Comparison of ENCODE assay signal across 8 cellular contexts in the genomic region with DNA sequence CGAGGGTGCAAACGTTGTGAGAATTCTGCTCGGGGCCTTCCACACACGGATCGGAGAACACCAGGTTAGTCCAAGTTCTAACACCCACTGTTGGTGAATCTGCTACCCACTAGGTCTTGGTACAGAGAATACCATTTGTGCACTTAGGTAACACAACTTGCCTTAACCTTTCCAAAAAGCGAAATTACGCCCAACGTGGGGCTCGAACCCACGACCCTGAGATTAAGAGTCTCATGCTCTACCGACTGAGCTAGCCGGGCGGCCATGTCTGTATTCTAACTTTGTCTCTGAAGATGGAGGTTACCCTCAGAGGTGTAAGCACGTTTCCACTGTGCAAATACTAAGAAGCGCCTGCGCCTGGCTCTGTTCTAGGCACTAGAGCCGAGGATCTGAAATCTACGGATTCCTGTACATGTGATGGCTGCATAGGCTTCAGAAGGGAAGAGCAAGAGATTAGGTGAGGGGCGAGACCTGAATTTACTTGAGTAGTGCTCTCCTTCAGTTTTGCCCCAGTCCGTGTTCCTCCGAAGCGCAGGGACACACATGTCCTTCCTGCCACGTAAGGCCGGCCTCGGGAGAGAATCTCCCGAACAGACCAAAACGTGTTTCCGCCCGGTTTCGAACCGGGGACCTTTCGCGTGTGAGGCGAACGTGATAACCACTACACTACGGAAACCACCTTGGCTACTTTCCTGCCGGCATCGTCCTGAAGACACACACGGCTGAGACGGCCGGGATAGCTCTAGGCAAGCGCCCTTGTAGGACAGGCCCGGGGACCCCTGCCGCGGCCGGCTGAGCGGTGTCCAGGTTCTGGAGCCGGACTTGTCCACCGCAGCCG. TPM values are rescaled to one million over a fixed set of nuclear protein-coding genes. Genes with fewer than 3 reads are reported as not detected.
A peak's percentile ranks its signal among the peaks of the same experiment; 100 is the strongest.
DNase-seq lines count a peak whose midpoint lies in the region; ATAC-seq, FAIRE-seq and TF ChIP-seq lines count a peak whose summit lies in the region.

No MANE protein-coding gene starts in this region.

- CTCF ChIA-PET in CD8-positive, alpha-beta T cell (lab: Charles Lee), result interaction anchor here (1.0 to 3.7 kb wide), 6 partner anchors 10 to 39 kb away, joined by 3 to 23 read pairs (median 6); a partner anchor contains a TSS

- H3K4me3 Mint-ChIP-seq in CD8-positive, alpha-beta T cell, result peak overlapping the region; percentile 94
- H3K4me3 Mint-ChIP-seq in activated T-cell treated with anti-CD3 and anti-CD28 coated beads, Interleukin-2, amount 50 U/mL, for 72 hours, result peak overlapping the region; percentile 86 to 98
- H3K4me3 Mint-ChIP-seq in osteocyte (ENCODE audit: unreplicated experiment), result peak overlapping the region; percentile 94

- peaks cover 68% of the 10 kb centered on the region for H3K4me1 Mint-ChIP-seq in CD8-positive, alpha-beta T cell (ENCODE audit: low read depth)
- peaks cover 83% of the 10 kb centered on the region for H3K4me1 Mint-ChIP-seq in activated T-cell treated with anti-CD3 and anti-CD28 coated beads, Interleukin-2, amount 50 U/mL, for 72 hours (ENCODE audit: low read depth)
- H3K4me1 Mint-ChIP-seq in osteocyte (ENCODE audit: unreplicated experiment), result peaks cover 39% of the 10 kb centered on the region

- peak; percentile 20 for ATAC-seq in CD8-positive, alpha-beta T cell
- peak; percentile 31 for ATAC-seq in GM21717 (IDR thresholded peaks at IDR 0.05; ENCODE audit: unreplicated experiment)
- peak; percentile 41 to 45 for ATAC-seq in activated T-cell treated with anti-CD3 and anti-CD28 coated beads, Interleukin-2, amount 50 U/mL, for 72 hours (replicated peaks in 1 of 2)

- peak overlapping the region; percentile 84 for H3K4me3 ChIP-seq in CD8-positive, alpha-beta T cell (ENCODE audit: low read depth, low read length)
- H3K4me3 ChIP-seq in thyroid gland (replicated peaks in 1 of 3), result peak overlapping the region in 2 of 3 donors; percentile 81 to 85

- DNase-seq in CD8-positive, alpha-beta T cell, result peak; percentile 91 to 99 (median 96)
- DNase-seq in LHCN-M2 (ENCODE audit: low read depth) (peak; percentile 96), frontal cortex (ENCODE audit: low spot score in 2 of 2) (peak; percentile 70 to 71), osteocyte (ENCODE audit: extremely low spot score, unreplicated experiment) (peak; percentile 97), thyroid gland (peak; percentile 95), NCI-H526 (lab: John Stamatoyannopoulos, UW) (no peak)
- DNase-seq in activated T-cell treated with anti-CD3 and anti-CD28 coated beads, Interleukin-2, amount 50 U/mL, for 72 hours, result peak; percentile 92 to 96

- WGBS in thyroid gland, 2 donors, result 6 to 16% methylated on average over 21 to 43 of the region's 50 CpGs

- peak overlapping the region; percentile 91 for H3K27ac ChIP-seq in CD8-positive, alpha-beta T cell (ENCODE audit: low read depth, low read length)
- H3K27ac ChIP-seq in thyroid gland, result peak overlapping the region; percentile 91 to 95 (median 95)

- no peak for FAIRE-seq in frontal cortex (lab: Jason Lieb, UNC)

- H3K27me3 Mint-ChIP-seq in CD8-positive, alpha-beta T cell (ENCODE audit: low read depth), result no peaks in the 10 kb centered on the region
- H3K27me3 Mint-ChIP-seq in activated T-cell treated with anti-CD3 and anti-CD28 coated beads, Interleukin-2, amount 50 U/mL, for 72 hours (ENCODE audit: low read depth), result no peaks in the 10 kb centered on the region
- no peaks in the 10 kb centered on the region for H3K27me3 Mint-ChIP-seq in osteocyte (ENCODE audit: unreplicated experiment)

- H3K27ac Mint-ChIP-seq in CD8-positive, alpha-beta T cell, result peak overlapping the region; percentile 98
- peak overlapping the region; percentile 100 for H3K27ac Mint-ChIP-seq in activated T-cell treated with anti-CD3 and anti-CD28 coated beads, Interleukin-2, amount 50 U/mL, for 72 hours
- H3K27ac Mint-ChIP-seq in osteocyte (ENCODE audit: unreplicated experiment), result peak overlapping the region; percentile 97

- POLR2A ChIA-PET in CD8-positive, alpha-beta T cell (lab: Charles Lee), result interaction anchor here (0.6 to 5.2 kb wide), 8 partner anchors 15 to 39 kb away, joined by 3 to 85 read pairs (median 23); a partner anchor contains a TSS

- H3K4me1 ChIP-seq in CD8-positive, alpha-beta T cell (ENCODE audit: insufficient read depth, low read length), result peaks cover 37% of the 10 kb centered on the region
- H3K4me1 ChIP-seq in thyroid gland, result peaks cover 23 to 36% of the 10 kb centered on the region in 2 donors

- H3K36me3 Mint-ChIP-seq in CD8-positive, alpha-beta T cell, result peaks cover 19% of the 10 kb centered on the region
- H3K36me3 Mint-ChIP-seq in activated T-cell treated with anti-CD3 and anti-CD28 coated beads, Interleukin-2, amount 50 U/mL, for 72 hours (ENCODE audit: insufficient read depth in 2 of 2), result peaks cover 7 to 13% of the 10 kb centered on the region in 2 donors
- no peaks in the 10 kb centered on the region for H3K36me3 Mint-ChIP-seq in osteocyte (ENCODE audit: unreplicated experiment)

- intact Hi-C loops in CD8-positive, alpha-beta T cell (cut with DNase I, micrococcal nuclease), result loop anchor here (1.0 to 10.0 kb wide), 6 partner anchors 15 to 417 kb away; a partner anchor contains a TSS
- intact Hi-C loops in thyroid gland (cut with DNase I), result loop anchor here (2.0 to 5.0 kb wide), 2 partner anchors 35 to 39 kb away; a partner anchor contains a TSS

- TF ChIP-seq CTCF in CD8-positive, alpha-beta T cell (IDR thresholded peaks at IDR 0.05), result no peak
- TF ChIP-seq CTCF in osteocyte (IDR thresholded peaks at IDR 0.05), result no peak
- TF ChIP-seq CTCF in thyroid gland (IDR thresholded peaks at IDR 0.05), result no peak

- no peaks in the 10 kb centered on the region for H3K9me3 ChIP-seq in CD8-positive, alpha-beta T cell (ENCODE audit: low read length)
- no peaks in the 10 kb centered on the region for H3K9me3 ChIP-seq in thyroid gland

- no peaks in the 10 kb centered on the region for H3K36me3 ChIP-seq in CD8-positive, alpha-beta T cell (ENCODE audit: insufficient read depth, low read length)
- H3K36me3 ChIP-seq in thyroid gland, result no peaks in the 10 kb centered on the region

- no peak for TF ChIP-seq POLR2A in thyroid gland (IDR thresholded peaks at IDR 0.05)

- no peaks in the 10 kb centered on the region for H3K27me3 ChIP-seq in CD8-positive, alpha-beta T cell (ENCODE audit: insufficient read depth, low read length)
- H3K27me3 ChIP-seq in thyroid gland, result no peaks in the 10 kb centered on the region

- H3K9me3 Mint-ChIP-seq in CD8-positive, alpha-beta T cell, result no peaks in the 10 kb centered on the region
- no peaks in the 10 kb centered on the region for H3K9me3 Mint-ChIP-seq in activated T-cell treated with anti-CD3 and anti-CD28 coated beads, Interleukin-2, amount 50 U/mL, for 72 hours
- H3K9me3 Mint-ChIP-seq in osteocyte (ENCODE audit: unreplicated experiment), result no peaks in the 10 kb centered on the region

RNA-seq across cellular contexts. Expression of a gene that starts 1.1 kb away (rescaled TPM):
- total RNA-seq in CD8-positive, alpha-beta T cell, result 10 to 100 TPM; 20.9 to 22.2 TPM
- total RNA-seq in LHCN-M2 (2014; rRNA removed) (14.4 and 18.8 TPM in 2 replicates), frontal cortex (12.2 TPM), osteocyte (25.2 and 27.1 TPM in 2 replicates), thyroid gland (10 to 100 TPM; 18.8 to 31.1 (median 22.8) TPM)
- polyA plus RNA-seq in LHCN-M2 (2012), result 22.9 TPM
- 10 to 100 TPM; 42.1 to 52.1 TPM for total RNA-seq in activated T-cell treated with anti-CD3 and anti-CD28 coated beads, Interleukin-2, amount 50 U/mL, for 72 hours

RNA-seq across cellular contexts. Expression of a gene that starts 17.0 kb away (rescaled TPM):
- total RNA-seq in CD8-positive, alpha-beta T cell, result under 1 TPM; 0.72 to 0.95 TPM
- total RNA-seq in LHCN-M2 (2014; rRNA removed), result 1.5 and 1.6 TPM in 2 replicates
- 2.4 TPM for polyA plus RNA-seq in LHCN-M2 (2012)
- total RNA-seq in activated T-cell treated with anti-CD3 and anti-CD28 coated beads, Interleukin-2, amount 50 U/mL, for 72 hours, result 1 to 10 TPM; 2.4 to 2.9 TPM
- 2.0 TPM for total RNA-seq in frontal cortex
- total RNA-seq in osteocyte, result 3.8 and 4.0 TPM in 2 replicates
- total RNA-seq in thyroid gland, result 10 to 100 TPM; 12.3 to 14.2 (median 13.0) TPM

RNA-seq across cellular contexts. Expression of a gene that starts 21.7 kb away (rescaled TPM):
- 1,000 to 10,000 TPM; 2,370 to 2,438 TPM for total RNA-seq in CD8-positive, alpha-beta T cell
- total RNA-seq in LHCN-M2 (2014; rRNA removed) (2,805 and 3,118 TPM in 2 replicates), frontal cortex (3,351 TPM), osteocyte (1,869 and 1,921 TPM in 2 replicates), thyroid gland (1,000 to 10,000 TPM; 2,254 to 3,332 (median 2,569) TPM)
- 3,165 TPM for polyA plus RNA-seq in LHCN-M2 (2012)
- 1,000 to 10,000 TPM; 3,606 to 3,662 TPM for total RNA-seq in activated T-cell treated with anti-CD3 and anti-CD28 coated beads, Interleukin-2, amount 50 U/mL, for 72 hours

RNA-seq across cellular contexts. Expression of a gene that starts 38.9 kb away (rescaled TPM):
- 10 to 100 TPM; 23.7 to 28.8 TPM for total RNA-seq in CD8-positive, alpha-beta T cell
- total RNA-seq in LHCN-M2 (2014; rRNA removed) (3.4 and 5.7 TPM in 2 replicates), frontal cortex (9.8 TPM), osteocyte (12.8 and 13.7 TPM in 2 replicates), thyroid gland (10 to 100 TPM; 14.8 to 30.8 (median 23.8) TPM)
- polyA plus RNA-seq in LHCN-M2 (2012), result 3.0 TPM
- total RNA-seq in activated T-cell treated with anti-CD3 and anti-CD28 coated beads, Interleukin-2, amount 50 U/mL, for 72 hours, result 10 to 100 TPM; 19.2 to 22.7 TPM

Comparison
In these comparisons a context has a peak if more than half of its experiments do, and no peak if none do; other contexts are left out.
1. DNase-seq: peak in CD8-positive, alpha-beta T cell (7 of 7), LHCN-M2 (single experiment), activated T-cell treated with anti-CD3 and anti-CD28 coated beads, Interleukin-2, amount 50 U/mL, for 72 hours (2 of 2), frontal cortex (2 of 2), osteocyte (single experiment) and thyroid gland (2 of 2); none in NCI-H526 (0 of 2).
2. Peak in every context shown above with its lines, with median percentiles within 50 percentile points of each other: ATAC-seq, H3K27ac Mint-ChIP-seq and H3K4me3 Mint-ChIP-seq.